In genomic region chr17:57860414-57860999, GRCh38 we compare ENCODE assay signal across 9 cellular contexts. TPM values are rescaled to one million over a fixed set of nuclear protein-coding genes. Genes with fewer than 3 reads are reported as not detected.
DNase-seq lines count a peak whose midpoint lies in the region; ATAC-seq, FAIRE-seq and TF ChIP-seq lines count a peak whose summit lies in the region.
"Had no signal": no experiment of that assay in that cellular context is flagged by ENCODE, and none has a peak within 500 bp of the region (broad histone marks: within the 10 kb centered on the region; RNA-seq: fewer than 3 reads in every experiment).

No MANE protein-coding gene starts in this region.

- no peak for TF ChIP-seq RAD21 in A549 (conservative IDR thresholded peaks at IDR 0.05 in 1 of 2, IDR thresholded peaks at IDR 0.05 in 1 of 2)

- H3K27me3 Mint-ChIP-seq in astrocyte (ENCODE audit: low read depth, unreplicated experiment), result no peaks in the 10 kb centered on the region
- peaks cover 0 to 45% (median 12%) of the 10 kb centered on the region in 5 donors for H3K27me3 Mint-ChIP-seq in naive thymus-derived CD4-positive, alpha-beta T cell

- FAIRE-seq in A549 (lab: Jason Lieb, UNC) (no peak), astrocyte (lab: Jason Lieb, UNC) (no peak)

- peaks cover 19% of the 10 kb centered on the region for H3K36me3 Mint-ChIP-seq in astrocyte (ENCODE audit: low read depth, unreplicated experiment)
- H3K36me3 Mint-ChIP-seq in naive thymus-derived CD4-positive, alpha-beta T cell, result peaks cover 0 to 2% (median 0%) of the 10 kb centered on the region in 5 donors

- intact Hi-C loops in naive thymus-derived CD4-positive, alpha-beta T cell (cut with micrococcal nuclease), result no loop called here

- H3K27ac ChIP-seq in A549, result peak overlapping the region; percentile 92 to 95
- peak overlapping the region; percentile 38; the same call in 1 of the 2 replicates for H3K27ac ChIP-seq in HEK293 (ENCODE audit: extremely low read depth, low read depth, low read length)
- H3K27ac ChIP-seq in astrocyte (ENCODE audit: low read depth, low read length), result no peak overlapping the region
- no peak overlapping the region for H3K27ac ChIP-seq in naive thymus-derived CD4-positive, alpha-beta T cell (ENCODE audit: low read depth, low read length)

- no peak for DNase-seq in A549 (ENCODE audit: low read depth in 1 of 2, low spot score in 1 of 2)
- DNase-seq in astrocyte (ENCODE audit: low read depth), result no peak
- no peak for DNase-seq in naive thymus-derived CD4-positive, alpha-beta T cell
- DNase-seq: NCI-H1048 had no signal

- H2AFZ ChIP-seq in astrocyte (ENCODE audit: low read depth, low read length), result no peak overlapping the region

- peak overlapping the region; percentile 55 for H3K9ac ChIP-seq in astrocyte (ENCODE audit: low read length)

- peak overlapping the region; percentile 90 for H3K4me2 ChIP-seq in A549
- H3K4me2 ChIP-seq in astrocyte (ENCODE audit: low read length), result peak overlapping the region; percentile 87

- no peak for TF ChIP-seq POLR2A in A549 (IDR thresholded peaks at IDR 0.05; ENCODE audit: low read length)

- H3K9me3 ChIP-seq in A549, result no peaks in the 10 kb centered on the region
- no peaks in the 10 kb centered on the region for H3K9me3 ChIP-seq in HEK293 (ENCODE audit: control insufficient read depth, insufficient read depth, low read depth, low read length)
- H3K9me3 ChIP-seq in astrocyte (ENCODE audit: insufficient read depth, low read depth, low read length), result no peaks in the 10 kb centered on the region
- H3K9me3 ChIP-seq in naive thymus-derived CD4-positive, alpha-beta T cell (ENCODE audit: control insufficient read depth in 2 of 3, low read length in 3 of 3), result no peaks in the 10 kb centered on the region

- no peaks in the 10 kb centered on the region for H3K79me2 ChIP-seq in astrocyte (ENCODE audit: insufficient read depth, low read length)

- TF ChIP-seq CTCF in A549 (IDR thresholded peaks at IDR 0.05), result no peak
- TF ChIP-seq CTCF in HEK293 (tag by site-specific recombination; IDR thresholded peaks at IDR 0.05), result no peak
- TF ChIP-seq CTCF in astrocyte (IDR thresholded peaks at IDR 0.05; ENCODE audit: insufficient read depth, low read depth, low read length), result no peak

- H3K27me3 ChIP-seq in astrocyte (ENCODE audit: insufficient read depth, low read length), result no peaks in the 10 kb centered on the region
- peaks cover 0 to 4% of the 10 kb centered on the region in 2 donors for H3K27me3 ChIP-seq in naive thymus-derived CD4-positive, alpha-beta T cell (ENCODE audit: control insufficient read depth in 2 of 2, insufficient read depth in 2 of 2, low read length in 2 of 2)

- peak overlapping the region; percentile 40; the same call in 1 of the 3 replicates for H3K4me3 ChIP-seq in A549
- no peak overlapping the region for H3K4me3 ChIP-seq in HEK293 (ENCODE audit: low read depth, low read length)
- H3K4me3 ChIP-seq in astrocyte (ENCODE audit: insufficient read depth, low read depth, low read length), result no peak overlapping the region
- peak overlapping the region; percentile 60 for H3K4me3 ChIP-seq in naive thymus-derived CD4-positive, alpha-beta T cell (ENCODE audit: low read length)

- H3K4me3 Mint-ChIP-seq in astrocyte (ENCODE audit: unreplicated experiment), result peak overlapping the region; percentile 71
- peak overlapping the region; percentile 83 to 89 (median 86) for H3K4me3 Mint-ChIP-seq in naive thymus-derived CD4-positive, alpha-beta T cell

- TF ChIP-seq EP300 in A549 (IDR thresholded peaks at IDR 0.05), result no peak

- H4K20me1 ChIP-seq in astrocyte (ENCODE audit: insufficient read depth, low read length), result no peaks in the 10 kb centered on the region

- peaks cover 38% of the 10 kb centered on the region for H3K4me1 Mint-ChIP-seq in astrocyte (ENCODE audit: low read depth, unreplicated experiment)
- peaks cover 9 to 16% (median 13%) of the 10 kb centered on the region in 7 donors for H3K4me1 Mint-ChIP-seq in naive thymus-derived CD4-positive, alpha-beta T cell

- H3K27ac Mint-ChIP-seq in astrocyte (ENCODE audit: unreplicated experiment), result peak overlapping the region; percentile 90
- no peak overlapping the region for H3K27ac Mint-ChIP-seq in naive thymus-derived CD4-positive, alpha-beta T cell

- H3K4me1 ChIP-seq in A549, result peaks cover 73% of the 10 kb centered on the region
- H3K4me1 ChIP-seq in HEK293 (ENCODE audit: control insufficient read depth, insufficient read depth, low read length), result peaks cover 4% of the 10 kb centered on the region; the same call in 1 of the 2 replicates
- peaks cover 20% of the 10 kb centered on the region for H3K4me1 ChIP-seq in astrocyte (ENCODE audit: insufficient read depth, low read length)
- H3K4me1 ChIP-seq in naive thymus-derived CD4-positive, alpha-beta T cell (ENCODE audit: control insufficient read depth in 2 of 2, insufficient read depth in 2 of 2, low read length in 2 of 2), result peaks cover 0 to 7% of the 10 kb centered on the region in 2 donors

- peak; percentile 2 to 54; a peak in 5 of 6 replicates for ATAC-seq in A549
- no peak for ATAC-seq in naive thymus-derived CD4-positive, alpha-beta T cell
- no peak for ATAC-seq in HG03439 (IDR thresholded peaks at IDR 0.05; ENCODE audit: unreplicated experiment)
- ATAC-seq in HG02678 (IDR thresholded peaks at IDR 0.05; ENCODE audit: unreplicated experiment), result no peak
- ATAC-seq in GM19452 (IDR thresholded peaks at IDR 0.05; ENCODE audit: unreplicated experiment), result no peak
- ATAC-seq in HG03095 (IDR thresholded peaks at IDR 0.05; ENCODE audit: unreplicated experiment), result no peak

- WGBS in A549 (ENCODE audit: missing lambda C conversion rate), result 77% methylated on average over 6 of the region's 6 CpGs

- H3K9me3 Mint-ChIP-seq in astrocyte (ENCODE audit: unreplicated experiment), result no peaks in the 10 kb centered on the region
- H3K9me3 Mint-ChIP-seq in naive thymus-derived CD4-positive, alpha-beta T cell, result no peaks in the 10 kb centered on the region

- CTCF ChIA-PET in A549 (lab: Yijun Ruan, JAX), result interaction anchor here (0.9 to 48.7 kb wide), 16 partner anchors 9 to 252 kb away, joined by 3 to 1377 read pairs (median 43); partner anchors contain the start of genes CUEDC1, MRPS23, SRSF1 and VEZF1
- CTCF ChIA-PET in HEK293 (lab: Yijun Ruan, JAX), result interaction anchor here (0.6 to 17.6 kb wide), 12 partner anchors 9 to 275 kb away, joined by 3 to 434 read pairs (median 8); partner anchors contain the start of genes MRPS23 and VEZF1
- CTCF ChIA-PET in naive thymus-derived CD4-positive, alpha-beta T cell (lab: Charles Lee), result interaction anchor here (0.6 to 7.4 kb wide), 9 partner anchors 8 to 1174 kb away, joined by 3 to 46 read pairs (median 4); partner anchors contain the start of gene MRPS23

- POLR2A ChIA-PET in A549 (lab: Yijun Ruan, JAX), result interaction anchor here (0.5 to 4.6 kb wide), 20 partner anchors 9 to 771 kb away, joined by 3 to 44 read pairs (median 12); partner anchors contain the start of genes CUEDC1, DYNLL2, MRPS23 and SRSF1
- POLR2A ChIA-PET in HEK293 (lab: Yijun Ruan, JAX), result interaction anchor here (0.5 to 4.2 kb wide), 14 partner anchors 8 to 490 kb away, joined by 3 to 49 read pairs (median 6); partner anchors contain the start of genes DYNLL2, MRPS23, SRSF1 and VEZF1
- POLR2A ChIA-PET in naive thymus-derived CD4-positive, alpha-beta T cell (lab: Charles Lee), result interaction anchor here (0.7 to 1.8 kb wide), 6 partner anchors 10 to 244 kb away, joined by 3 to 16 read pairs (median 4); partner anchors contain the start of gene MRPS23

- no peaks in the 10 kb centered on the region; a peak in 1 of 3 replicates for H3K36me3 ChIP-seq in HEK293 (ENCODE audit: control insufficient read depth in 2 of 2, insufficient read depth in 1 of 2, low read length in 2 of 2)
- peaks cover 4% of the 10 kb centered on the region for H3K36me3 ChIP-seq in astrocyte (ENCODE audit: insufficient read depth, low read length)
- H3K36me3 ChIP-seq in naive thymus-derived CD4-positive, alpha-beta T cell (ENCODE audit: control insufficient read depth in 2 of 3, insufficient read depth in 3 of 3, low read length in 3 of 3), result no peaks in the 10 kb centered on the region

TF ChIP-seq in A549, 52 proteins besides CTCF, POLR2A, EP300 and RAD21:
- TF ChIP-seq MYC (IDR thresholded peaks at IDR 0.05; ENCODE audit: borderline replicate concordance, low read length) (no peak), RFX5 (IDR thresholded peaks at IDR 0.05) (peak; percentile 97)

TF ChIP-seq in HEK293, 187 proteins besides CTCF, POLR2A, EP300 and RAD21 (continues in another document):
- 0 out of 2 replicates have a peak, but pooled peaks have one; percentile 30 for TF ChIP-seq ZNF692 (tag by site-specific recombination; IDR thresholded peaks at IDR 0.05)
- TF ChIP-seq GLIS2 (tag by site-specific recombination; IDR thresholded peaks at IDR 0.05), result peak; percentile 76
- peak; percentile 99 for TF ChIP-seq ZIC2 (tag by site-specific recombination; IDR thresholded peaks at IDR 0.05)
- TF ChIP-seq ZNF530 (tag by site-specific recombination; IDR thresholded peaks at IDR 0.05; ENCODE audit: low read depth), result no peak
- TF ChIP-seq ZEB2 (tag by site-specific recombination; IDR thresholded peaks at IDR 0.05), result no peak
- TF ChIP-seq PRDM1 (tag by site-specific recombination; IDR thresholded peaks at IDR 0.05), result no peak

RNA-seq across cellular contexts. Expression of gene MRPS23, which starts 10.7 kb away (rescaled TPM):
- polyA plus RNA-seq in A549 (2011; rRNA removed) (73.2 and 110 TPM in 2 replicates), A549 (2017; fragmentation: RNase III; extraction: RNeasy Plus Mini Kit Qiagen cat#74134 plus additional on column Dnase treatment) (140 to 164 TPM (median 153 TPM) in 3 replicates)
- 96.6 and 104 TPM in 2 replicates for polyA plus RNA-seq in A549 (2012; cell fraction: cytosol; rRNA removed)
- polyA plus RNA-seq in A549 (2012; cell fraction: nucleus; rRNA removed), result 45.7 and 49.9 TPM in 2 replicates
- 36.4 and 52.6 TPM in 2 replicates for polyA minus RNA-seq in A549 (2011; rRNA and poly(A)+ RNA removed)
- total RNA-seq in astrocyte, result 56.9 and 61.3 TPM in 2 replicates
- 10 to 100 TPM; 13.0 to 40.5 (median 24.6) TPM for total RNA-seq in naive thymus-derived CD4-positive, alpha-beta T cell
- 10 to 100 TPM; 26.5 to 42.8 TPM for polyA plus RNA-seq in naive thymus-derived CD4-positive, alpha-beta T cell

Comparison
In these comparisons a context has a peak if more than half of its experiments do, and no peak if none do; other contexts are left out.
1. ATAC-seq: peak in A549 (2 of 2); none in naive thymus-derived CD4-positive, alpha-beta T cell (single experiment), HG03439 (single experiment), HG02678 (single experiment), GM19452 (single experiment) and HG03095 (single experiment).
2. H3K27ac ChIP-seq: peak in A549 (2 of 2) and HEK293 (single experiment); none in astrocyte (single experiment) and naive thymus-derived CD4-positive, alpha-beta T cell (single experiment).
3. H3K4me3 ChIP-seq: peak in A549 (single experiment) and naive thymus-derived CD4-positive, alpha-beta T cell (single experiment); none in HEK293 (single experiment) and astrocyte (single experiment).